Comparison of ENCODE assay signal across 1 cellular context in genomic region chr5:151215546-151215880, GRCh38.
TF ChIP-seq lines count a peak whose summit lies in the region.

No MANE protein-coding gene starts in this region.

TF ChIP-seq in K562, 482 proteins besides CTCF, POLR2A, EP300 and RAD21:
- TF ChIP-seq CGGBP1 (CRISPR knock-in tag; IDR thresholded peaks at IDR 0.05): no peak
- TF ChIP-seq MEF2A (IDR thresholded peaks at IDR 0.05; ENCODE audit: control insufficient read depth, low read depth, low read length): no peak
- no peak for TF ChIP-seq MTA2 (IDR thresholded peaks at IDR 0.05; ENCODE audit: low read depth)
- TF ChIP-seq ZNF77 (CRISPR knock-in tag; IDR thresholded peaks at IDR 0.05): no peak
- no peak for TF ChIP-seq CXXC5 (CRISPR knock-in tag; IDR thresholded peaks at IDR 0.05)
- no peak for TF ChIP-seq CHCHD3 (CRISPR knock-in tag; IDR thresholded peaks at IDR 0.05)
- TF ChIP-seq WHSC1 (IDR thresholded peaks at IDR 0.05; ENCODE audit: low read length): no peak
- 0 out of 2 replicates have a peak, but pooled peaks have one; percentile 0 for TF ChIP-seq NFE2 (IDR thresholded peaks at IDR 0.05; ENCODE audit: low read depth)
- TF ChIP-seq ZBTB40 (IDR thresholded peaks at IDR 0.05): no peak
- TF ChIP-seq ZBTB40 (CRISPR knock-in tag; IDR thresholded peaks at IDR 0.05): no peak
- TF ChIP-seq ZNF507 (tag; conservative IDR thresholded peaks at IDR 0.05): no peak
- no peak for TF ChIP-seq TRIM28 (IDR thresholded peaks at IDR 0.05)
- TF ChIP-seq THAP12 (CRISPR knock-in tag; IDR thresholded peaks at IDR 0.05): peak; percentile 12; the same call in 1 of the 2 replicates
- TF ChIP-seq CBX5 (IDR thresholded peaks at IDR 0.05; ENCODE audit: borderline replicate concordance, low read depth): no peak
- TF ChIP-seq ZNF586 (CRISPR knock-in tag; conservative IDR thresholded peaks at IDR 0.05): no peak
- 0 out of 2 replicates have a peak, but pooled peaks have one; percentile 2 for TF ChIP-seq CTBP1 (IDR thresholded peaks at IDR 0.05; ENCODE audit: borderline replicate concordance)
- TF ChIP-seq CEBPG (CRISPR knock-in tag; IDR thresholded peaks at IDR 0.05): no peak
- TF ChIP-seq CEBPG (tag; conservative IDR thresholded peaks at IDR 0.05 in 1 of 2, IDR thresholded peaks at IDR 0.05 in 1 of 2): 0 out of 4 replicates have a peak, but pooled peaks of 1 of the 2 experiments have one; percentile 7
- no peak for TF ChIP-seq HMG20B (CRISPR knock-in tag; IDR thresholded peaks at IDR 0.05)
- no peak for TF ChIP-seq HES1 (IDR thresholded peaks at IDR 0.05; ENCODE audit: low read depth)
- no peak for TF ChIP-seq TEAD2 (tag; IDR thresholded peaks at IDR 0.05)
- no peak for TF ChIP-seq YY1 (IDR thresholded peaks at IDR 0.05; ENCODE audit: borderline replicate concordance in 1 of 3, control insufficient read depth in 1 of 3, extremely low read depth in 1 of 3, insufficient read depth in 3 of 3, insufficient read length in 1 of 3, insufficient replicate concordance in 2 of 3, low read depth in 1 of 3, low read length in 2 of 3)
- TF ChIP-seq ZNF584 (CRISPR knock-in tag; IDR thresholded peaks at IDR 0.05; ENCODE audit: low read depth): 0 out of 2 replicates have a peak, but pooled peaks have one; percentile 38
- TF ChIP-seq AFF1 (IDR thresholded peaks at IDR 0.05; ENCODE audit: low read depth in 1 of 2, partially characterized antibody in 2 of 2): no peak
- TF ChIP-seq CHAMP1 (IDR thresholded peaks at IDR 0.05): no peak
- no peak for TF ChIP-seq ZNF76 (CRISPR knock-in tag; IDR thresholded peaks at IDR 0.05; ENCODE audit: borderline replicate concordance)
